ENCODE assay signal across 9 cellular contexts in the genomic region with DNA sequence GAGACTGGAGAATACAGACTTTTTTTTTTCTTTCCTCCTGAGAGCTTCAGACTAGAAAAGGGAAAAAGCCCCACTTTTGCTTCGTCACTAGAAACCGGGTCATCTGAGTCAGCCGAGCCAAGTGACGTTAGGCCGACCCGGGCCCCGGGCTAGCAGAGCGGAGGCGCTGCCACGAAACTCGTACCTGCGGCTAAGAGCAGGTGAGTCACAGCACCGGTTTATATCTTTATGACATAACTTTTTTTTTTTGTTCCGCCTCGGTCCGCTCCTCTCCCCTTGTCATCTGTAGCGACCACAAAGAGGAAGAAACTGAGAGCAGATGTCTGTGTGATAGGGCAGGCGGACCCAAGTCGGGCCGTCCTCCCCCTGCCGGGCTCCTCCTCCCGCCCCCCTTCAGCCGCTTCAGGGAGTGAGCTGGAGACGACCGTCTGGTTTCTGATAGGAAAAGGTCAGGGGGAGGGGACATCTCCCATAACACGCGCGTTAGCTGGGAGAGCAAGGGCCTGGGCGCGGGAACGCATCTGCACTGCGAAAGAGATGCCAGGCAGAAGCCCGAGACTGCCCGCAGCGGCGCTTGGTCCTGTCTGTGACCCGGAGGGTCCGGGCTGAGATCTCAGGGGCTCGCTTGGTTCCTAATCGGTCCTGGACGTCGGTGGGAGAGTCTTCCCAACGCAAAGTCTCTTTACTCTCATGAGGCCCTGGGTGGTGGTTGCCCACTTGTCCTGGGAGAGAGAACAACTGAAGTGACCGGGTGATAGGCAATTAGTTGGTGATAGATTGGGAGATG. TPM values are rescaled to one million over a fixed set of nuclear protein-coding genes. Genes with fewer than 3 reads are reported as not detected.
DNase-seq lines count a peak whose midpoint lies in the region; ATAC-seq and TF ChIP-seq lines count a peak whose summit lies in the region.
"Had no signal": no experiment of that assay in that cellular context is flagged by ENCODE, and none has a peak within 500 bp of the region (broad histone marks: within the 10 kb centered on the region; RNA-seq: fewer than 3 reads in every experiment).

No MANE protein-coding gene starts in this region.

- peaks cover 9 to 45% (median 21%) of the 10 kb centered on the region in 5 donors for H3K9me3 Mint-ChIP-seq in CD8-positive, alpha-beta memory T cell
- H3K9me3 Mint-ChIP-seq in chondrocyte (ENCODE audit: low read depth) = no peaks in the 10 kb centered on the region
- H3K9me3 Mint-ChIP-seq in naive thymus-derived CD4-positive, alpha-beta T cell = peaks cover 0 to 62% (median 12%) of the 10 kb centered on the region in 11 donors

- TF ChIP-seq RAD21 in HCT116 (IDR thresholded peaks at IDR 0.05; ENCODE audit: low read depth) = no peak

- H3K9me3 ChIP-seq in CD8-positive, alpha-beta memory T cell (ENCODE audit: low read length) = no peaks in the 10 kb centered on the region
- H3K9me3 ChIP-seq in HCT116 (ENCODE audit: control insufficient read depth in 1 of 2, insufficient read depth in 1 of 2, low read depth in 1 of 2, low read length in 2 of 2) = no peaks in the 10 kb centered on the region
- no peaks in the 10 kb centered on the region for H3K9me3 ChIP-seq in T-helper 17 cell (ENCODE audit: control insufficient read depth, low read length, poor library complexity, severe bottlenecking)
- no peaks in the 10 kb centered on the region for H3K9me3 ChIP-seq in naive thymus-derived CD4-positive, alpha-beta T cell (ENCODE audit: control insufficient read depth in 2 of 3, low read length in 3 of 3)
- H3K9me3 ChIP-seq in subcutaneous abdominal adipose tissue (ENCODE audit: control insufficient read depth in 5 of 5, low read length in 5 of 5) = no peaks in the 10 kb centered on the region

- intact Hi-C loops in HCT116 (cut with micrococcal nuclease) = no loop called here
- intact Hi-C loops in naive thymus-derived CD4-positive, alpha-beta T cell (cut with micrococcal nuclease) = loop anchor here in 1 of 2 donors (5.0 to 10.0 kb wide), 3 partner anchors 279 to 1074 kb away; a partner anchor contains a TSS

- no peak overlapping the region for H3K27ac ChIP-seq in CD8-positive, alpha-beta memory T cell (ENCODE audit: low read depth, low read length)
- no peak overlapping the region for H3K27ac ChIP-seq in HCT116 (ENCODE audit: low read depth, low read length)
- no peak overlapping the region for H3K27ac ChIP-seq in naive thymus-derived CD4-positive, alpha-beta T cell (ENCODE audit: low read depth, low read length)
- H3K27ac ChIP-seq in subcutaneous abdominal adipose tissue (ENCODE audit: low read depth, low read length) = no peak overlapping the region

- no peaks in the 10 kb centered on the region for H3K79me2 ChIP-seq in HCT116 (ENCODE audit: insufficient read depth, low read length)

- H3K4me1 ChIP-seq in CD8-positive, alpha-beta memory T cell (ENCODE audit: insufficient read depth, low read length) = peaks cover 10% of the 10 kb centered on the region
- peaks cover 5 to 14% of the 10 kb centered on the region in 2 experiments; a peak in 3 of 4 replicates for H3K4me1 ChIP-seq in HCT116 (ENCODE audit: control insufficient read depth in 1 of 2, insufficient read depth in 2 of 2, low read length in 2 of 2)
- no peaks in the 10 kb centered on the region for H3K4me1 ChIP-seq in naive thymus-derived CD4-positive, alpha-beta T cell (ENCODE audit: control insufficient read depth in 2 of 2, insufficient read depth in 2 of 2, low read length in 2 of 2)
- H3K4me1 ChIP-seq in subcutaneous abdominal adipose tissue (ENCODE audit: control insufficient read depth in 5 of 5, insufficient read depth in 5 of 5, low read length in 5 of 5) = peaks cover 2 to 55% (median 47%) of the 10 kb centered on the region in 5 donors

- POLR2A ChIA-PET in CD8-positive, alpha-beta memory T cell (lab: Charles Lee) = no interaction called here
- POLR2A ChIA-PET in HCT116 (lab: Charles Lee) = no interaction called here
- POLR2A ChIA-PET in naive thymus-derived CD4-positive, alpha-beta T cell (lab: Charles Lee) = no interaction called here

- RAD21 ChIA-PET in HCT116 (lab: Charles Lee; ENCODE audit: low non-redundant PET in 1 of 2, low total read pairs in 2 of 2, uncharacterized antibody in 2 of 2, unreplicated experiment in 2 of 2) = no interaction called here

- DNase-seq in CD8-positive, alpha-beta memory T cell = peak in 1 of 5 donors; percentile 17
- DNase-seq in HCT116 (ENCODE audit: low read depth, low spot score) (peak; percentile 28), NCI-H1694 (lab: John Stamatoyannopoulos, UW) (peak; percentile 85), T-helper 17 cell (no peak), chondrocyte (ENCODE audit: low spot score) (no peak)
- peak in 3 of 9 donors; percentile 13 to 60 (median 58) for DNase-seq in naive thymus-derived CD4-positive, alpha-beta T cell

- H3K4me2 ChIP-seq in HCT116 (ENCODE audit: low read length) = peak overlapping the region; percentile 97

- BruUV-seq in HCT116 (replicated peaks; lab: Mats Ljungman, UMichigan) = no TSS peak

- no peaks in the 10 kb centered on the region for H4K20me1 ChIP-seq in HCT116 (ENCODE audit: insufficient read depth)

- H2AFZ ChIP-seq in HCT116 (ENCODE audit: low read depth, low read length, poor library complexity, severe bottlenecking) = peak overlapping the region; percentile 77

- ATAC-seq in HCT116 = peak; percentile 57
- ATAC-seq in T-helper 17 cell = peak; percentile 82
- ATAC-seq in naive thymus-derived CD4-positive, alpha-beta T cell = peak; percentile 66
- no peak for ATAC-seq in HG03439 (IDR thresholded peaks at IDR 0.05; ENCODE audit: unreplicated experiment)

- peaks cover 69 to 72% of the 10 kb centered on the region in 2 donors for H3K27me3 Mint-ChIP-seq in CD8-positive, alpha-beta memory T cell
- peaks cover 75% of the 10 kb centered on the region for H3K27me3 Mint-ChIP-seq in T-helper 17 cell
- peaks cover 80% of the 10 kb centered on the region for H3K27me3 Mint-ChIP-seq in chondrocyte (ENCODE audit: low read depth)
- peaks cover 72 to 82% (median 79%) of the 10 kb centered on the region in 5 donors for H3K27me3 Mint-ChIP-seq in naive thymus-derived CD4-positive, alpha-beta T cell

- H3K27ac Mint-ChIP-seq in CD8-positive, alpha-beta memory T cell = peak overlapping the region in 3 of 8 donors; percentile 59 to 73 (median 70)
- peak overlapping the region; percentile 86 for H3K27ac Mint-ChIP-seq in T-helper 17 cell
- H3K27ac Mint-ChIP-seq in chondrocyte (ENCODE audit: unreplicated experiment) = no peak overlapping the region
- peak overlapping the region in 1 of 9 donors; percentile 52 for H3K27ac Mint-ChIP-seq in naive thymus-derived CD4-positive, alpha-beta T cell

- no peaks in the 10 kb centered on the region for H3K9me2 ChIP-seq in HCT116 (ENCODE audit: insufficient read depth)

- peaks cover 0 to 7% (median under 1%) of the 10 kb centered on the region in 3 donors for H3K36me3 Mint-ChIP-seq in CD8-positive, alpha-beta memory T cell
- H3K36me3 Mint-ChIP-seq in T-helper 17 cell (ENCODE audit: low read depth) = peaks cover 10% of the 10 kb centered on the region
- no peaks in the 10 kb centered on the region for H3K36me3 Mint-ChIP-seq in chondrocyte (ENCODE audit: low read depth)
- peaks cover 0 to 13% (median 3%) of the 10 kb centered on the region in 5 donors for H3K36me3 Mint-ChIP-seq in naive thymus-derived CD4-positive, alpha-beta T cell

- peaks cover 43% of the 10 kb centered on the region for H3K27me3 ChIP-seq in CD8-positive, alpha-beta memory T cell (ENCODE audit: insufficient read depth, low read length, poor library complexity, severe bottlenecking)
- H3K27me3 ChIP-seq in HCT116 (ENCODE audit: insufficient read depth, low read length) = no peaks in the 10 kb centered on the region
- peaks cover 4 to 31% of the 10 kb centered on the region in 2 donors for H3K27me3 ChIP-seq in naive thymus-derived CD4-positive, alpha-beta T cell (ENCODE audit: control insufficient read depth in 2 of 2, insufficient read depth in 2 of 2, low read length in 2 of 2)
- peaks cover 64 to 83% (median 76%) of the 10 kb centered on the region in 5 donors for H3K27me3 ChIP-seq in subcutaneous abdominal adipose tissue (ENCODE audit: control insufficient read depth in 5 of 5, insufficient read depth in 4 of 5, low read length in 5 of 5)

- peak overlapping the region in 6 of 7 donors; percentile 35 to 67 (median 50) for H3K4me3 Mint-ChIP-seq in CD8-positive, alpha-beta memory T cell
- H3K4me3 Mint-ChIP-seq in T-helper 17 cell (peak overlapping the region; percentile 73), chondrocyte (ENCODE audit: unreplicated experiment) (peak overlapping the region; percentile 61)
- peak overlapping the region; percentile 47 to 82 (median 71) for H3K4me3 Mint-ChIP-seq in naive thymus-derived CD4-positive, alpha-beta T cell

- H3K4me1 Mint-ChIP-seq in CD8-positive, alpha-beta memory T cell = peaks cover 14 to 27% (median 26%) of the 10 kb centered on the region in 3 donors
- H3K4me1 Mint-ChIP-seq in T-helper 17 cell (peaks cover 8% of the 10 kb centered on the region), chondrocyte (ENCODE audit: low read depth) (peaks cover 38% of the 10 kb centered on the region)
- peaks cover 7 to 55% (median 32%) of the 10 kb centered on the region in 7 donors for H3K4me1 Mint-ChIP-seq in naive thymus-derived CD4-positive, alpha-beta T cell

- H3K36me3 ChIP-seq in CD8-positive, alpha-beta memory T cell (ENCODE audit: insufficient read depth, low read length) = no peaks in the 10 kb centered on the region
- no peaks in the 10 kb centered on the region for H3K36me3 ChIP-seq in HCT116 (ENCODE audit: control insufficient read depth in 1 of 2, insufficient read depth in 2 of 2, low read length in 2 of 2)
- no peaks in the 10 kb centered on the region for H3K36me3 ChIP-seq in naive thymus-derived CD4-positive, alpha-beta T cell (ENCODE audit: control insufficient read depth in 2 of 3, insufficient read depth in 3 of 3, low read length in 3 of 3)
- no peaks in the 10 kb centered on the region for H3K36me3 ChIP-seq in subcutaneous abdominal adipose tissue (ENCODE audit: control insufficient read depth in 5 of 5, insufficient read depth in 5 of 5, low read length in 5 of 5)

- CTCF ChIA-PET in CD8-positive, alpha-beta memory T cell (lab: Charles Lee) = no interaction called here
- CTCF ChIA-PET in HCT116 (lab: Charles Lee) = no interaction called here
- CTCF ChIA-PET in naive thymus-derived CD4-positive, alpha-beta T cell (lab: Charles Lee) = no interaction called here

- peak overlapping the region; percentile 15 for H3K4me3 ChIP-seq in CD8-positive, alpha-beta memory T cell (ENCODE audit: low read length)
- peak overlapping the region; percentile 61 to 67 for H3K4me3 ChIP-seq in HCT116 (replicated peaks in 1 of 2; ENCODE audit: low read depth in 1 of 2, low read length in 2 of 2)
- H3K4me3 ChIP-seq in naive thymus-derived CD4-positive, alpha-beta T cell (ENCODE audit: low read length) = no peak overlapping the region
- H3K4me3 ChIP-seq in subcutaneous abdominal adipose tissue (ENCODE audit: low read depth in 1 of 5, low read length in 5 of 5) = peak overlapping the region in 4 of 5 donors; percentile 21 to 62 (median 38)

- 0 out of 2 replicates have a peak overlapping the region, but pooled peaks have one; percentile 15 for H3K9ac ChIP-seq in HCT116 (ENCODE audit: low read length)
- H3K9ac ChIP-seq in subcutaneous abdominal adipose tissue (ENCODE audit: low read length in 5 of 5) = no peak overlapping the region

- TF ChIP-seq CTCF in HCT116 (IDR thresholded peaks at IDR 0.05 in 2 of 3, conservative IDR thresholded peaks at IDR 0.05 in 1 of 3; ENCODE audit: borderline replicate concordance in 1 of 3, insufficient read depth in 1 of 3, low read depth in 2 of 3, low read length in 2 of 3) = no peak
- TF ChIP-seq CTCF in chondrocyte (IDR thresholded peaks at IDR 0.05) = no peak

- TF ChIP-seq POLR2A in HCT116 (IDR thresholded peaks at IDR 0.05; ENCODE audit: borderline replicate concordance, extremely low read depth, insufficient read depth, insufficient read length) = no peak

RNA-seq across cellular contexts. Expression of a gene that starts 0.6 kb away (rescaled TPM):
- not detected for total RNA-seq in CD8-positive, alpha-beta memory T cell
- not detected for polyA plus RNA-seq in CD8-positive, alpha-beta memory T cell
- total RNA-seq in HCT116 (2021; ENCODE audit: unreplicated experiment) = 0.10 TPM
- polyA plus RNA-seq in HCT116 (2012) = not detected in 2 replicates
- total RNA-seq in T-helper 17 cell = not detected
- not detected in 3 replicates for total RNA-seq in chondrocyte
- not detected for total RNA-seq in naive thymus-derived CD4-positive, alpha-beta T cell
- polyA plus RNA-seq in naive thymus-derived CD4-positive, alpha-beta T cell = not detected
- total RNA-seq: lung microvascular endothelial cell had no signal

RNA-seq across cellular contexts. Expression of a gene that starts 1.0 kb away (rescaled TPM):
- total RNA-seq in CD8-positive, alpha-beta memory T cell = under 1 TPM in 1 of 2 experiments, not detected in 1; 0.42 TPM
- not detected for polyA plus RNA-seq in CD8-positive, alpha-beta memory T cell
- 1.3 TPM for total RNA-seq in HCT116 (2021; ENCODE audit: unreplicated experiment)
- polyA plus RNA-seq in HCT116 (2012) = 0.48 and 0.59 TPM in 2 replicates
- total RNA-seq in T-helper 17 cell = not detected
- total RNA-seq in chondrocyte = not detected in 3 replicates
- total RNA-seq in naive thymus-derived CD4-positive, alpha-beta T cell = not detected
- polyA plus RNA-seq in naive thymus-derived CD4-positive, alpha-beta T cell = not detected
- total RNA-seq: lung microvascular endothelial cell had no signal

Comparison
In these comparisons a context has a peak if more than half of its experiments do, and no peak if none do; other contexts are left out.
1. DNase-seq: peak in HCT116 (single experiment) and NCI-H1694 (single experiment); none in T-helper 17 cell (0 of 3) and chondrocyte (single experiment).
2. Peak in every context shown above with its lines, with median percentiles within 50 percentile points of each other: H3K4me3 Mint-ChIP-seq.